8 cellular contexts compared by ENCODE assay signal in genomic region chr12:68001486-68002466, GRCh38. TPM values are rescaled to one million over a fixed set of nuclear protein-coding genes. Genes with fewer than 3 reads are reported as not detected.
DNase-seq lines count a peak whose midpoint lies in the region; ATAC-seq and TF ChIP-seq lines count a peak whose summit lies in the region.

No MANE protein-coding gene starts in this region.

- ATAC-seq in body of pancreas (no peak), GM21737 (IDR thresholded peaks at IDR 0.05; ENCODE audit: unreplicated experiment) (no peak)

- H3K9me3 ChIP-seq in body of pancreas, result no peaks in the 10 kb centered on the region

- H3K36me3 ChIP-seq in body of pancreas (replicated peaks in 1 of 2; ENCODE audit: insufficient read depth in 1 of 2, low read depth in 2 of 2), result no peaks in the 10 kb centered on the region

- H3K4me3 ChIP-seq in body of pancreas (no peak overlapping the region), retinal pigment epithelial cell (ENCODE audit: low read length) (no peak overlapping the region), dorsolateral prefrontal cortex (no peak overlapping the region)

- WGBS in body of pancreas, 2 donors, result 67 to 69% methylated on average over 11 of the region's 11 CpGs

- TF ChIP-seq POLR2A in body of pancreas (IDR thresholded peaks at IDR 0.05), result no peak

- no peaks in the 10 kb centered on the region for H3K4me1 ChIP-seq in body of pancreas

- H3K27me3 ChIP-seq in body of pancreas, result no peaks in the 10 kb centered on the region
- H3K27me3 ChIP-seq in dorsolateral prefrontal cortex, result peaks cover 0 to 3% (median 0%) of the 10 kb centered on the region in 45 donors

- TF ChIP-seq CTCF in body of pancreas (IDR thresholded peaks at IDR 0.05) (peak in 5 of 7 experiments; percentile 7 to 32 (median 22)), retinal pigment epithelial cell (conservative IDR thresholded peaks at IDR 0.05; ENCODE audit: low read depth, low read length) (peak; percentile 47), dorsolateral prefrontal cortex (IDR thresholded peaks at IDR 0.05 in 54 of 56, conservative IDR thresholded peaks at IDR 0.05 in 2 of 56; ENCODE audit: low read depth in 1 of 56, partially characterized antibody in 56 of 56) (peak in 21 of 56 donors; percentile 6 to 33 (median 18))

- intact Hi-C loops in body of pancreas (cut with DNase I), result no loop called here
- intact Hi-C loops in dorsolateral prefrontal cortex (cut with DNase I), result no loop called here

- no peak overlapping the region for H3K27ac ChIP-seq in body of pancreas
- H3K27ac ChIP-seq in dorsolateral prefrontal cortex, result no peak overlapping the region

- DNase-seq in SIG-M5 treated with dmso at 0.1 percent for 504 hours (lab: John Stamatoyannopoulos, UW; ENCODE audit: unreplicated experiment) (peak; percentile 8), SIG-M5 (lab: John Stamatoyannopoulos, UW) (no peak), M059J (ENCODE audit: low read depth) (peak; percentile 27), body of pancreas (no peak), retinal pigment epithelial cell (ENCODE audit: low read depth) (no peak), dorsolateral prefrontal cortex (no peak)
- DNase-seq in activated CD4-positive, CD25-positive, alpha-beta regulatory T cell (lab: John Stamatoyannopoulos, UW), result no peak

RNA-seq across cellular contexts. Expression of gene IFNG-AS1, which starts 12.5 kb away (rescaled TPM):
- not detected in 2 replicates for total RNA-seq in M059J (2014; rRNA removed; shearing (Covaris generic))
- total RNA-seq in body of pancreas, result not detected
- 1 to 10 TPM in 7 of 120 experiments, under 1 TPM in 75, not detected in 38; 0.25 to 3.6 (median 0.53) TPM for total RNA-seq in dorsolateral prefrontal cortex

Comparison
In these comparisons a context has a peak if more than half of its experiments do, and no peak if none do; other contexts are left out.
1. DNase-seq: peak in SIG-M5 treated with dmso at 0.1 percent for 504 hours (single experiment) and M059J (single experiment); none in SIG-M5 (single experiment), body of pancreas (0 of 4), retinal pigment epithelial cell (single experiment), activated CD4-positive, CD25-positive, alpha-beta regulatory T cell (0 of 4) and dorsolateral prefrontal cortex (0 of 10).